Comparison of ENCODE assay signal across 23 cellular contexts in genomic region chr2:47082976-47083375, GRCh38.
"Had no signal": no experiment of that assay in that cellular context is flagged by ENCODE, and none has a peak within 500 bp of the region (broad histone marks: within the 10 kb centered on the region; RNA-seq: fewer than 3 reads in every experiment).

No MANE protein-coding gene starts in this region.

- H3K27me3 ChIP-seq: adrenal gland, dorsolateral prefrontal cortex, foreskin keratinocyte, upper lobe of right lung had no signal

- H3K4me1 ChIP-seq: foreskin keratinocyte had no signal

- H3K4me3 ChIP-seq: adrenal gland, dorsolateral prefrontal cortex, lower lobe of right lung, psoas muscle, thoracic aorta, upper lobe of right lung had no signal

- H3K9me3 ChIP-seq: adrenal gland, lower lobe of right lung, psoas muscle, thoracic aorta, upper lobe of right lung had no signal

- ATAC-seq: foreskin keratinocyte; lower lobe of right lung; psoas muscle; right cardiac atrium; stimulated activated naive CD8-positive, alpha-beta T cell treated with anti-CD3 and anti-CD28 coated beads, Interleukin-15, amount 100 ng/mL, for 72 hours; upper lobe of right lung had no signal

- H3K27ac ChIP-seq: epithelial cell of prostate, foreskin keratinocyte, thoracic aorta, upper lobe of right lung had no signal

- H3K36me3 ChIP-seq: adrenal gland, lower lobe of right lung, thoracic aorta, upper lobe of right lung had no signal

- DNase-seq: activated CD4-positive, alpha-beta T cell treated with anti-CD3 and anti-CD28 coated beads for 48 hours; activated CD4-positive, CD25-positive, alpha-beta regulatory T cell; activated CD8-positive, alpha-beta memory T cell treated with anti-CD3 and anti-CD28 coated beads, Interleukin-2, amount 50 U/mL, for 4 hours; activated gamma-delta T cell; activated T-cell treated with anti-CD3 and anti-CD28 coated beads, Interleukin-2, amount 50 U/mL, for 48 hours; adrenal gland; dorsolateral prefrontal cortex; foreskin keratinocyte; glutamatergic neuron; hippocampal formation; left cardiac atrium; lower lobe of right lung; midbrain; psoas muscle; small intestine; stimulated activated CD4-positive, alpha-beta T cell treated with anti-CD3 and anti-CD28 coated beads, Interleukin-4, amount 100 ng/mL, for 1 hour; stimulated activated naive CD8-positive, alpha-beta T cell treated with anti-CD3 and anti-CD28 coated beads, Interleukin-15, amount 100 ng/mL, for 72 hours; T1000; upper lobe of right lung had no signal

- FAIRE-seq: islet of Langerhans, small intestine had no signal
